ENCODE assay signal across 8 cellular contexts in genomic region chr10:50991496-50992355, GRCh38.
DNase-seq lines count a peak whose midpoint lies in the region; ATAC-seq and TF ChIP-seq lines count a peak whose summit lies in the region.

No MANE protein-coding gene starts in this region.

- peak overlapping the region; percentile 95 for H3K4me2 ChIP-seq in BLaER1

- H3K27ac ChIP-seq in BLaER1 (no peak overlapping the region), esophagus squamous epithelium (peak overlapping the region; percentile 58 to 87 (median 74))

- no peaks in the 10 kb centered on the region for H3K36me3 Mint-ChIP-seq in natural killer cell

- in situ Hi-C loops in SK-MEL-5 (cut with HindIII; ENCODE audit: low pct_unique_long_range_greater_than_20kb, low sequenced_read_pairs), result no loop called here

- no peaks in the 10 kb centered on the region for H4K20me1 ChIP-seq in BLaER1

- intact Hi-C loops in esophagus squamous epithelium (cut with DNase I) (no loop called here), natural killer cell (cut with micrococcal nuclease) (no loop called here)

- peaks cover 10% of the 10 kb centered on the region; the same call in 1 of the 2 replicates for H3K4me1 ChIP-seq in BLaER1
- H3K4me1 ChIP-seq in esophagus squamous epithelium, result peaks cover 0 to 40% (median 5%) of the 10 kb centered on the region in 3 donors

- peaks cover 36% of the 10 kb centered on the region for H3K27me3 ChIP-seq in BLaER1
- peaks cover 0 to 45% (median 0%) of the 10 kb centered on the region in 4 donors for H3K27me3 ChIP-seq in esophagus squamous epithelium

- DNase-seq in SK-MEL-5 (ENCODE audit: low read depth, low spot score) (peak; percentile 28), esophagus squamous epithelium (lab: John Stamatoyannopoulos, UW) (no peak), natural killer cell (no peak), RPMI8226 (no peak), DMS153 treated with DMSO at 0.1 percent for 48 hours (lab: John Stamatoyannopoulos, UW; ENCODE audit: unreplicated experiment) (no peak), KG1 (lab: John Stamatoyannopoulos, UW) (no peak)

- no peaks in the 10 kb centered on the region for H3K9me3 ChIP-seq in BLaER1
- H3K9me3 ChIP-seq in esophagus squamous epithelium, result no peaks in the 10 kb centered on the region

- ATAC-seq in natural killer cell (no peak), HG02884 (IDR thresholded peaks at IDR 0.05; ENCODE audit: unreplicated experiment) (no peak)

- H3K4me3 ChIP-seq in BLaER1, result peak overlapping the region; percentile 88
- peak overlapping the region; percentile 40 to 72 (median 57) for H3K4me3 ChIP-seq in esophagus squamous epithelium

- H3K4me3 Mint-ChIP-seq in natural killer cell, result peak overlapping the region; percentile 75

- H3K27me3 Mint-ChIP-seq in natural killer cell (ENCODE audit: low read depth in 2 of 2), result peaks cover 25 to 49% of the 10 kb centered on the region in 2 donors

- H3K4me1 Mint-ChIP-seq in natural killer cell, result peaks cover 0 to 5% of the 10 kb centered on the region in 2 donors

- H3K9ac ChIP-seq in BLaER1, result peak overlapping the region; percentile 71

- no peaks in the 10 kb centered on the region for H3K36me3 ChIP-seq in BLaER1
- H3K36me3 ChIP-seq in esophagus squamous epithelium, result no peaks in the 10 kb centered on the region

- no peak overlapping the region for H3K27ac Mint-ChIP-seq in natural killer cell

- no peaks in the 10 kb centered on the region for H3K9me3 Mint-ChIP-seq in natural killer cell

- TF ChIP-seq CTCF in esophagus squamous epithelium (IDR thresholded peaks at IDR 0.05), result no peak
- no peak for TF ChIP-seq CTCF in natural killer cell (IDR thresholded peaks at IDR 0.05)

- 0 to 3% methylated on average over 2 to 21 of the region's 72 CpGs for WGBS in esophagus squamous epithelium, 2 donors

- no peak for TF ChIP-seq POLR2A in esophagus squamous epithelium (IDR thresholded peaks at IDR 0.05)
